Comparison of ENCODE assay signal across 8 cellular contexts in the genomic region with DNA sequence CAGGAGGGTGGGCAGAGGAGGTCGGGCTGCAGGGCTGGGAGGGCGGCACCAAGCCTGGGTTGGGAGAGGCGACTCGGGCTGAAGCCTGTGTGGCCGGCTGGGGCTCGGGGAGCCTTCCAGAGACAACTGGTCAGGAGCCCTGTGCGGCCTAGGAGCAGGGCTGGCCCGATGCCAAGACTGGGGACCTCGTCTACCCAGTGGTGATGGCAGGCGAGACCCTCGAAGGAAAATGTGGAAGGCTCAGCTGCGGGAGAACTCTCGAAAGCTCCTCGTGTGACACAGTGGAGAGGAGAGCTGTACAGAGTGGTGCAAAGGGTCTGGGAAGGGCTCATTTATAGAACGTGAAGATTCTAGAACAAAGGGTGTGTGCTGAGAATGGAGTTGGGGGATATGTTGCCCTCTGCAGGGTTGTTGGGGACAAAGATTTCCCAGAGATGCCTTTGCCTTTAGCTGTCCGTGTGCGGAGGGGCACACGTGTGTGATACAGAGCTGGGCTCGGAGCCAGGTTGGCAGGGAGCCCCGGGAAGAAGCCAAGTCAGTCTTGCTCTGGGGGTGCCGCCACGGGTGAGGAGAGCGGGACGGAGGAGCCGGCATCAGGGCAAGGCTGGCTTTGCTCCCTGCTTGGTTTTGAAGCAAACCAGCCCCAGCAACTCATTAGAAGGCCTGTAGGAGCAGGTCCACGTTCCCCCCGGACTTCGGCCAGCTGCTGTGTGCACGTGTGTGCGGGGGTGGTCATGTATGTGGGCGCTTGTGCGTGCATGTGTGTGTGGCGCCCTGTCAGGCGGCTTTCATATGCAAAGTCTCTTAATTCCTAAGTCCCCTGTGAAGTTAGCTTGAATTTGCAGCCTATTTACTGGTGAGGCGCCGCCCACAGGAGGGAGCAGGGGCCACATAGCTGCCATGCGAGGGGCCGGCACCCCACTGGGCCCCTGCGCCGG.
DNase-seq lines count a peak whose midpoint lies in the region; ATAC-seq, FAIRE-seq and TF ChIP-seq lines count a peak whose summit lies in the region.

No MANE protein-coding gene starts in this region.

- no peaks in the 10 kb centered on the region for H3K79me2 ChIP-seq in H1 (ENCODE audit: control insufficient read depth in 1 of 2, insufficient read depth in 2 of 2, low read length in 2 of 2)

- peak overlapping the region; percentile 86 for H2BK5ac ChIP-seq in H1 (ENCODE audit: low read depth, low read length)

- no peak overlapping the region for H3K4ac ChIP-seq in H1 (replicated peaks; ENCODE audit: insufficient read length, low read depth, low read length)

- H3K23me2 ChIP-seq in H1 (ENCODE audit: low read depth, low read length) = no peaks in the 10 kb centered on the region

- H2BK15ac ChIP-seq in H1 (ENCODE audit: low read length) = peak overlapping the region; percentile 29; the same call in 1 of the 2 replicates

- H3K27ac ChIP-seq in H1 (ENCODE audit: low read depth, low read length) = 0 out of 2 replicates have a peak overlapping the region, but pooled peaks have one; percentile 1
- H3K27ac ChIP-seq in naive thymus-derived CD4-positive, alpha-beta T cell (ENCODE audit: low read depth, low read length) = no peak overlapping the region

- H3K4me1 Mint-ChIP-seq in naive thymus-derived CD4-positive, alpha-beta T cell = peaks cover 36 to 89% (median 66%) of the 10 kb centered on the region in 7 donors

- no peak overlapping the region for H3K14ac ChIP-seq in H1 (ENCODE audit: insufficient read length)

- H2BK12ac ChIP-seq in H1 (ENCODE audit: low read depth, low read length) = peak overlapping the region; percentile 97; the same call in 1 of the 2 replicates

- no peak for TF ChIP-seq POLR2A in H1 (IDR thresholded peaks at IDR 0.05; ENCODE audit: control extremely low read depth in 1 of 2, low read depth in 2 of 2, low read length in 2 of 2)

- no peaks in the 10 kb centered on the region for H3K9me3 ChIP-seq in H1 (ENCODE audit: insufficient read depth in 2 of 2, low read depth in 1 of 2, low read length in 1 of 2)
- H3K9me3 ChIP-seq in naive thymus-derived CD4-positive, alpha-beta T cell (ENCODE audit: control insufficient read depth in 2 of 3, low read length in 3 of 3) = peaks cover 0 to 3% (median 0%) of the 10 kb centered on the region in 3 experiments

- peak overlapping the region in 8 of 9 donors; percentile 36 to 95 (median 81) for H3K27ac Mint-ChIP-seq in naive thymus-derived CD4-positive, alpha-beta T cell

- no peak overlapping the region; a peak in 1 of 7 replicates for H3K9ac ChIP-seq in H1 (replicated peaks in 1 of 4; ENCODE audit: extremely low read depth in 1 of 4, low read depth in 3 of 4, low read length in 3 of 4)

- peaks cover 0 to 2% of the 10 kb centered on the region in 2 experiments for H4K20me1 ChIP-seq in H1 (replicated peaks in 1 of 2; ENCODE audit: control insufficient read depth in 1 of 2, insufficient read depth in 2 of 2, low read length in 2 of 2)

- no peak for TF ChIP-seq EP300 in H1 (IDR thresholded peaks at IDR 0.05; ENCODE audit: borderline replicate concordance in 1 of 2, low read depth in 2 of 2, low read length in 2 of 2)

- H3K79me1 ChIP-seq in H1 (ENCODE audit: low read depth, low read length) = no peaks in the 10 kb centered on the region; the same call in none of the 2 replicates

- H4K91ac ChIP-seq in H1 (replicated peaks; ENCODE audit: insufficient read length, low read length) = peak overlapping the region; percentile 12

- intact Hi-C loops in naive thymus-derived CD4-positive, alpha-beta T cell (cut with micrococcal nuclease) = loop anchor here in 1 of 2 donors (5.0 kb wide), 1 partner anchor 67 kb away; no protein-coding TSS in a partner anchor

- H3K56ac ChIP-seq in H1 (replicated peaks; ENCODE audit: insufficient read length, low read depth, low read length) = no peak overlapping the region

- no peak for ATAC-seq in naive thymus-derived CD4-positive, alpha-beta T cell

- peak overlapping the region; percentile 67 for H3K18ac ChIP-seq in H1 (ENCODE audit: extremely low read depth, low read length)

- 0 out of 4 replicates have a peak, but pooled peaks of 1 of the 2 experiments have one; percentile 6 for TF ChIP-seq RAD21 in H1 (IDR thresholded peaks at IDR 0.05 in 1 of 2, conservative IDR thresholded peaks at IDR 0.05 in 1 of 2; ENCODE audit: low read depth in 2 of 2, low read length in 2 of 2)

- no peak overlapping the region for H2AFZ ChIP-seq in H1 (ENCODE audit: low read length)

- H2BK120ac ChIP-seq in H1 (replicated peaks; ENCODE audit: low read depth, low read length) = no peak overlapping the region

- no peak overlapping the region for H3K23ac ChIP-seq in H1 (ENCODE audit: insufficient read length)

- peaks cover 8 to 75% (median 55%) of the 10 kb centered on the region in 5 donors for H3K36me3 Mint-ChIP-seq in naive thymus-derived CD4-positive, alpha-beta T cell

- H4K5ac ChIP-seq in H1 (ENCODE audit: insufficient read length, low read depth, low read length) = peak overlapping the region; percentile 59

- H3K27me3 ChIP-seq in H1 (replicated peaks in 1 of 4; ENCODE audit: control insufficient read depth in 3 of 4, extremely low read depth in 1 of 4, insufficient read depth in 3 of 4, low read length in 3 of 4) = no peaks in the 10 kb centered on the region
- no peaks in the 10 kb centered on the region for H3K27me3 ChIP-seq in naive thymus-derived CD4-positive, alpha-beta T cell (ENCODE audit: control insufficient read depth in 2 of 2, insufficient read depth in 2 of 2, low read length in 2 of 2)

- peak; percentile 75 for DNase-seq in DMS79 treated with DMSO at 0.1 percent for 48 hours (lab: John Stamatoyannopoulos, UW)
- peak; percentile 82 for DNase-seq in NCI-H446 treated with DMSO at 0.1 percent for 48 hours (lab: John Stamatoyannopoulos, UW)
- DNase-seq in H1 (ENCODE audit: low read depth in 1 of 2, low spot score in 2 of 2) = peak in 1 of 2 experiments; percentile 23
- DNase-seq in naive thymus-derived CD4-positive, alpha-beta T cell = no peak
- no peak for DNase-seq in T-helper 9 cell
- no peak for DNase-seq in middle frontal gyrus (ENCODE audit: extremely low spot score, low spot score)
- DNase-seq in activated CD4-positive, alpha-beta T cell treated with anti-CD3 and anti-CD28 coated beads for 1 hour = no peak
- no peak for DNase-seq in SIG-M5 treated with dmso at 0.1 percent for 504 hours (lab: John Stamatoyannopoulos, UW; ENCODE audit: unreplicated experiment)

- peak overlapping the region; percentile 86 for H4K8ac ChIP-seq in H1 (ENCODE audit: extremely low read depth, insufficient read depth, low read length)

- WGBS in H1 (ENCODE audit: extremely low coverage in 1 of 2, insufficient coverage in 1 of 2, insufficient read length in 1 of 2, insufficient replicate concordance in 2 of 2, low coverage in 1 of 2, low lambda C conversion rate in 2 of 2, missing lambda C conversion rate in 1 of 2), 2 experiments = 66% methylated on average over 37 of the region's 40 CpGs; no CpG with 5 or more reads in 1 of the 2 experiments

- peaks cover 0 to 14% (median 7%) of the 10 kb centered on the region in 11 donors for H3K9me3 Mint-ChIP-seq in naive thymus-derived CD4-positive, alpha-beta T cell

- peak overlapping the region in 8 of 10 donors; percentile 23 to 81 (median 54) for H3K4me3 Mint-ChIP-seq in naive thymus-derived CD4-positive, alpha-beta T cell

- POLR2A ChIA-PET in H1 (lab: Charles Lee; ENCODE audit: partially characterized antibody) = interaction anchor here (0.7 to 1.8 kb wide), 6 partner anchors 9 to 32 kb away, joined by 3 to 5 read pairs (median 4); no protein-coding TSS in a partner anchor
- POLR2A ChIA-PET in naive thymus-derived CD4-positive, alpha-beta T cell (lab: Charles Lee) = interaction anchor here (0.6 to 1.5 kb wide), 2 partner anchors 68 to 203 kb away, joined by 3 to 4 read pairs; no protein-coding TSS in a partner anchor

- H2BK20ac ChIP-seq in H1 (ENCODE audit: low read length) = peak overlapping the region; percentile 93

- H3K4me1 ChIP-seq in H1 (replicated peaks in 1 of 4; ENCODE audit: control insufficient read depth in 3 of 4, insufficient read depth in 4 of 4, low read length in 3 of 4) = peaks cover 4 to 24% (median 13%) of the 10 kb centered on the region in 4 experiments
- peaks cover 10 to 41% of the 10 kb centered on the region in 2 donors for H3K4me1 ChIP-seq in naive thymus-derived CD4-positive, alpha-beta T cell (ENCODE audit: control insufficient read depth in 2 of 2, insufficient read depth in 2 of 2, low read length in 2 of 2)

- peak in 1 of 3 experiments; percentile 0; a peak in 1 of 4 replicates for TF ChIP-seq CTCF in H1 (IDR thresholded peaks at IDR 0.05; ENCODE audit: control extremely low read depth in 1 of 3, insufficient read depth in 1 of 3, low read depth in 1 of 3, low read length in 3 of 3)

- CTCF ChIA-PET in H1 (lab: Charles Lee; ENCODE audit: partially characterized antibody) = interaction anchor here (0.6 to 3.2 kb wide), 23 partner anchors 14 to 378 kb away, joined by 3 to 18 read pairs (median 3); no protein-coding TSS in a partner anchor
- CTCF ChIA-PET in naive thymus-derived CD4-positive, alpha-beta T cell (lab: Charles Lee) = interaction anchor here (1.1 kb wide), 1 partner anchor 12 kb away, joined by 3 read pairs; no protein-coding TSS in a partner anchor

- peak overlapping the region; percentile 27 to 35; a peak in 3 of 4 replicates for H3K4me2 ChIP-seq in H1 (ENCODE audit: insufficient read depth in 1 of 2, low read depth in 2 of 2, low read length in 2 of 2)

- H3K36me3 ChIP-seq in H1 (ENCODE audit: control insufficient read depth in 2 of 4, insufficient read depth in 4 of 4, low read length in 3 of 4) = no peaks in the 10 kb centered on the region; a peak in 1 of 8 replicates
- H3K36me3 ChIP-seq in naive thymus-derived CD4-positive, alpha-beta T cell (ENCODE audit: control insufficient read depth in 2 of 3, insufficient read depth in 3 of 3, low read length in 3 of 3) = peaks cover 0 to 48% (median 0%) of the 10 kb centered on the region in 3 experiments

- H3K27me3 Mint-ChIP-seq in naive thymus-derived CD4-positive, alpha-beta T cell = no peaks in the 10 kb centered on the region

- no peak overlapping the region; the same call in 1 of the 2 replicates for H2AK5ac ChIP-seq in H1 (ENCODE audit: low read depth, low read length)

- H3K4me3 ChIP-seq in H1 (ENCODE audit: extremely low read depth in 1 of 4, insufficient read depth in 2 of 4, low read depth in 3 of 4, low read length in 4 of 4) = peak overlapping the region in 1 of 4 experiments; percentile 15; a peak in 3 of 8 replicates
- no peak overlapping the region for H3K4me3 ChIP-seq in naive thymus-derived CD4-positive, alpha-beta T cell (ENCODE audit: low read length)

- FAIRE-seq in H1 (lab: Jason Lieb, UNC) = no peak

TF ChIP-seq in H1, 55 proteins besides CTCF, POLR2A, EP300 and RAD21 (continues in another document):
- TF ChIP-seq NRF1 (IDR thresholded peaks at IDR 0.05; ENCODE audit: low read depth, low read length) = no peak
- TF ChIP-seq TEAD4 (IDR thresholded peaks at IDR 0.05; ENCODE audit: low read depth, low read length) = no peak; the same call in 1 of the 2 replicates
- no peak for TF ChIP-seq ASH2L (IDR thresholded peaks at IDR 0.05; ENCODE audit: low read length)
- TF ChIP-seq ATF3 (IDR thresholded peaks at IDR 0.05; ENCODE audit: insufficient read depth, low read depth, low read length) = no peak

Comparison
In these comparisons a context has a peak if more than half of its experiments do, and no peak if none do; other contexts are left out.
1. DNase-seq: peak in DMS79 treated with DMSO at 0.1 percent for 48 hours (single experiment) and NCI-H446 treated with DMSO at 0.1 percent for 48 hours (single experiment); none in naive thymus-derived CD4-positive, alpha-beta T cell (0 of 9), T-helper 9 cell (single experiment), middle frontal gyrus (single experiment), activated CD4-positive, alpha-beta T cell treated with anti-CD3 and anti-CD28 coated beads for 1 hour (single experiment) and SIG-M5 treated with dmso at 0.1 percent for 504 hours (single experiment).